ENCODE assay signal across 8 cellular contexts in the genomic region with DNA sequence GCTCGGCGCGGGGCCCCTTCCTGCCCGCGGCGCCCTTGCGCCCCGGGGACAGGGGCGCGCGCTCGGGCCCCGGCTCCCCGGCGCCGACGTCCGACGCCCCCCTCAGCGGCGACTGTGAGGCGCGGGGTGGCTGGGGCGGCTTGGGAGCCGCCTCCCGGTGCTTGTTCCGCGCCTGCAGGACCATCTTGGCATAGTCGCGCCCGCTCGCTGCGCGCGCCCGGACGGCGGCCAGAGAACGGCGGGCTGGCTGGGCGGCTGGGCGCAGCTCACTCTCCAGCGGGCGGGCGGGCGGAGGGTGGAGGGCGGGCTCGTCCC. TPM values are rescaled to one million over a fixed set of nuclear protein-coding genes. Genes with fewer than 3 reads are reported as not detected.
DNase-seq lines count a peak whose midpoint lies in the region; ATAC-seq lines count a peak whose summit lies in the region.

Gene DPY19L1, minus strand, starts transcription at position 275 of the 315 bp plus-strand sequence. Its CDS starts 91 bp downstream, at position 184.

- no peak for DNase-seq in Jurkat, Clone E6-1 (ENCODE audit: low read depth, low spot score)
- no peak for DNase-seq in dermis blood vessel endothelial cell
- DNase-seq in midbrain (lab: John Stamatoyannopoulos, UW): no peak
- no peak for DNase-seq in kidney glomerular epithelial cell (lab: John Stamatoyannopoulos, UW)

- H3K36me3 ChIP-seq in mucosa of rectum (ENCODE audit: control insufficient read depth in 2 of 2, insufficient read depth in 2 of 2, low read length in 2 of 2): no peaks in the 10 kb centered on the region

- ATAC-seq in GM19455 (IDR thresholded peaks at IDR 0.05; ENCODE audit: unreplicated experiment): peak; percentile 28
- ATAC-seq in GM18868 (IDR thresholded peaks at IDR 0.05; ENCODE audit: unreplicated experiment): no peak
- ATAC-seq in HG02885 (IDR thresholded peaks at IDR 0.05; ENCODE audit: poor library complexity, unreplicated experiment): no peak

- no peaks in the 10 kb centered on the region for H3K9me3 ChIP-seq in mucosa of rectum (ENCODE audit: control insufficient read depth in 2 of 2, low read length in 2 of 2)

- peaks cover 18 to 22% of the 10 kb centered on the region in 2 donors for H3K4me1 ChIP-seq in mucosa of rectum (ENCODE audit: control insufficient read depth in 2 of 2, insufficient read depth in 2 of 2, low read length in 2 of 2)

- peak within 1 kb of the TSS; percentile 70 for H3K4me3 ChIP-seq in Jurkat, Clone E6-1 (ENCODE audit: low read length)
- peak within 1 kb of the TSS; percentile 75 to 84 for H3K4me3 ChIP-seq in mucosa of rectum (ENCODE audit: low read length in 2 of 2)

- H3K9ac ChIP-seq in mucosa of rectum (ENCODE audit: low read depth in 1 of 2, low read length in 2 of 2): peak within 1 kb of the TSS; percentile 77

- peak within 1 kb of the TSS; percentile 87 to 93 for H3K27ac ChIP-seq in mucosa of rectum (ENCODE audit: low read depth in 2 of 2, low read length in 2 of 2)

- no peaks in the 10 kb centered on the region for H3K27me3 ChIP-seq in mucosa of rectum (ENCODE audit: control insufficient read depth in 2 of 2, insufficient read depth in 2 of 2, low read length in 2 of 2)

RNA-seq across cellular contexts. Expression of gene DPY19L1, which starts in this region (rescaled TPM):
- polyA plus RNA-seq in Jurkat, Clone E6-1 (2012; ENCODE audit: insufficient read depth, insufficient read length): 13.1 TPM
- 65.2 and 91.5 TPM in 2 replicates for total RNA-seq in dermis blood vessel endothelial cell
